22 cellular contexts compared by ENCODE assay signal in the genomic region with DNA sequence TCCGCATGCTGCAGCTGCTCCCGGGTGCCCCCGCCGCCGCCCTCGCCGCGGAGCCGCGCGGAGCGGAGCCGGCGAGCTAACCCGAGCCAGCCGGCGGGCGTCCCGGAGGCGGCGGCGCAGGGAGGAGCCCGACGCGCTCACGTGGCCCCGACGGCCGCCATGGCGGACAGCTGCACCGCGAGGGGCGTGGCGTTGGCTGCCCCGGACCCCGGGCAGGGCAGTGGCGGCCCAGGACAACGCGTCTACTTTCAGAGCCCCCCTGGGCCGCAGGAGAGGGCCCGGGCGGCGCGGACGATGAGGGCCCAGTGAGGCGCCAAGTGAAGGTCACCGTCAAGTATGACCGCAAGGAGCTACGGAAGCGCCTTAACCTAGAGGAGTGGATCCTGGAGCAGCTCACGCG. TPM values are rescaled to one million over a fixed set of nuclear protein-coding genes. Genes with fewer than 3 reads are reported as not detected.
DNase-seq lines count a peak whose midpoint lies in the region; ATAC-seq, FAIRE-seq and TF ChIP-seq lines count a peak whose summit lies in the region.
"Had no signal": no experiment of that assay in that cellular context is flagged by ENCODE, and none has a peak within 500 bp of the region (broad histone marks: within the 10 kb centered on the region; RNA-seq: fewer than 3 reads in every experiment).

No MANE protein-coding gene starts in this region.

- H3K4me3 Mint-ChIP-seq in activated T-cell treated with anti-CD3 and anti-CD28 coated beads, Interleukin-2, amount 50 U/mL, for 72 hours: no peak overlapping the region
- H3K4me3 Mint-ChIP-seq: activated naive CD8-positive, alpha-beta T cell had no signal

- H3K4me3 ChIP-seq in PC-9 (peak overlapping the region; percentile 51; the same call in 1 of the 2 replicates), right cardiac atrium (ENCODE audit: low read length) (peak overlapping the region; percentile 60), pancreas (no peak overlapping the region)
- H3K4me3 ChIP-seq: cardiac muscle cell had no signal

- CTCF ChIA-PET in PC-9 (lab: Charles Lee): no interaction called here

- no peaks in the 10 kb centered on the region for H3K9me3 Mint-ChIP-seq in activated T-cell treated with anti-CD3 and anti-CD28 coated beads, Interleukin-2, amount 50 U/mL, for 72 hours

- H4K20me1 ChIP-seq in PC-9 (ENCODE audit: insufficient read depth): no peaks in the 10 kb centered on the region

- peak overlapping the region; percentile 64 for H3K4me2 ChIP-seq in PC-9

- ATAC-seq in right cardiac atrium (peak; percentile 44 to 52), pancreas (peak in 3 of 4 donors; percentile 27 to 67 (median 56)), GM18868 (IDR thresholded peaks at IDR 0.05; ENCODE audit: unreplicated experiment) (no peak)
- ATAC-seq in activated T-cell treated with anti-CD3 and anti-CD28 coated beads, Interleukin-2, amount 50 U/mL, for 72 hours (replicated peaks in 1 of 2): no peak

- peaks cover 19% of the 10 kb centered on the region for H3K27me3 Mint-ChIP-seq in activated T-cell treated with anti-CD3 and anti-CD28 coated beads, Interleukin-2, amount 50 U/mL, for 72 hours (ENCODE audit: low read depth)

- H3K36me3 Mint-ChIP-seq in activated T-cell treated with anti-CD3 and anti-CD28 coated beads, Interleukin-2, amount 50 U/mL, for 72 hours (ENCODE audit: insufficient read depth in 2 of 2): no peaks in the 10 kb centered on the region
- H3K36me3 Mint-ChIP-seq: activated naive CD8-positive, alpha-beta T cell had no signal

- H3K36me3 ChIP-seq in ES-I3 (ENCODE audit: insufficient read depth, low read length) (no peaks in the 10 kb centered on the region), PC-9 (ENCODE audit: low read depth) (no peaks in the 10 kb centered on the region), pancreas (no peaks in the 10 kb centered on the region)
- H3K36me3 ChIP-seq: cardiac muscle cell had no signal

- peaks cover 38% of the 10 kb centered on the region for H3F3A ChIP-seq in PC-9 (ENCODE audit: insufficient read depth, low read depth)

- H3K9me3 ChIP-seq in ES-I3 (ENCODE audit: control insufficient read depth, insufficient read depth, low read length) (no peaks in the 10 kb centered on the region), PC-9 (ENCODE audit: insufficient read depth, low read depth) (no peaks in the 10 kb centered on the region), right cardiac atrium (ENCODE audit: control insufficient read depth, low read length) (no peaks in the 10 kb centered on the region), pancreas (no peaks in the 10 kb centered on the region)

- TF ChIP-seq CTCF in PC-9 (conservative IDR thresholded peaks at IDR 0.05): no peak
- no peak for TF ChIP-seq CTCF in pancreas (IDR thresholded peaks at IDR 0.05)

- DNase-seq in PC-9: no peak
- DNase-seq in right cardiac atrium: no peak
- DNase-seq in pancreas: no peak
- DNase-seq in activated T-cell treated with anti-CD3 and anti-CD28 coated beads, Interleukin-2, amount 50 U/mL, for 72 hours: no peak
- DNase-seq in HK-2 (ENCODE audit: unreplicated experiment): no peak
- DNase-seq in stimulated activated naive CD4-positive, alpha-beta T cell (lab: John Stamatoyannopoulos, UW): no peak
- DNase-seq: activated CD4-positive, alpha-beta T cell treated with anti-CD3 and anti-CD28 coated beads for 1 hour; activated T-cell treated with anti-CD3 and anti-CD28 coated beads for 4 hours; foreskin melanocyte; Kasumi-1; NCI-H1436; NCI-H446; SIG-M5; stimulated activated CD4-positive, alpha-beta T cell treated with anti-CD3 and anti-CD28 coated beads, Interleukin-12 subunit alpha, Interleukin-12 subunit beta, amount 100 ng/mL, for 4 hours had no signal

- no peaks in the 10 kb centered on the region for H3K9me2 ChIP-seq in PC-9 (ENCODE audit: insufficient read depth)

- no peak overlapping the region for H3K27ac Mint-ChIP-seq in activated T-cell treated with anti-CD3 and anti-CD28 coated beads, Interleukin-2, amount 50 U/mL, for 72 hours
- H3K27ac Mint-ChIP-seq: activated naive CD8-positive, alpha-beta T cell had no signal

- intact Hi-C loops in PC-9 (cut with micrococcal nuclease; ENCODE audit: unreplicated experiment): no loop called here
- intact Hi-C loops in right cardiac atrium (cut with DNase I): no loop called here
- intact Hi-C loops in pancreas (cut with DNase I): no loop called here

- peaks cover 9% of the 10 kb centered on the region; the same call in 1 of the 2 replicates for H3K4me1 ChIP-seq in ES-I3 (ENCODE audit: insufficient read depth, low read length)
- peaks cover 47% of the 10 kb centered on the region for H3K4me1 ChIP-seq in PC-9 (replicated peaks; ENCODE audit: insufficient read depth)
- no peaks in the 10 kb centered on the region for H3K4me1 ChIP-seq in right cardiac atrium (ENCODE audit: control insufficient read depth, insufficient read depth, low read length)
- H3K4me1 ChIP-seq in pancreas: peaks cover 0 to 5% (median 0%) of the 10 kb centered on the region in 3 donors

- no peak for FAIRE-seq in pancreas (lab: Jason Lieb, UNC)
- FAIRE-seq: GM18507, GM19239, keratinocyte had no signal

- peak overlapping the region; percentile 19; the same call in 1 of the 2 replicates for H3K27ac ChIP-seq in PC-9
- no peak overlapping the region for H3K27ac ChIP-seq in right cardiac atrium (ENCODE audit: low read length)
- H3K27ac ChIP-seq in pancreas: no peak overlapping the region
- H3K27ac ChIP-seq: cardiac muscle cell, HL-60 had no signal

- H3K27me3 ChIP-seq in PC-9 (ENCODE audit: insufficient read depth, low read depth) (no peaks in the 10 kb centered on the region), right cardiac atrium (ENCODE audit: control insufficient read depth, insufficient read depth) (no peaks in the 10 kb centered on the region), pancreas (no peaks in the 10 kb centered on the region)
- H3K27me3 ChIP-seq: cardiac muscle cell had no signal

- H3K79me2 ChIP-seq in PC-9 (ENCODE audit: low read depth): no peaks in the 10 kb centered on the region

- H2AFZ ChIP-seq in PC-9: no peak overlapping the region

- H3K4me1 Mint-ChIP-seq in activated T-cell treated with anti-CD3 and anti-CD28 coated beads, Interleukin-2, amount 50 U/mL, for 72 hours (ENCODE audit: low read depth): peaks cover 24% of the 10 kb centered on the region

- no TSS peak for BruUV-seq in PC-9 (replicated peaks; lab: Mats Ljungman, UMichigan)

- POLR2A ChIA-PET in PC-9 (lab: Charles Lee; ENCODE audit: unreplicated experiment): no interaction called here

- H3K9ac ChIP-seq in ES-I3 (ENCODE audit: low read depth, low read length): peak overlapping the region; percentile 44

- 20% methylated on average over 52 of the region's 52 CpGs for WGBS in right cardiac atrium
- 20 to 23% methylated on average over 49 to 52 of the region's 52 CpGs for WGBS in pancreas, 2 donors

RNA-seq across cellular contexts. Expression of a gene that starts 30.0 kb away (rescaled TPM):
- total RNA-seq in PC-9 (2021) (21.8 and 24.8 TPM in 2 replicates), right cardiac atrium (10 to 100 TPM in 2 of 4 donors, 1 to 10 TPM in 2; 8.2 to 12.6 (median 10.3) TPM), pancreas (10 to 100 TPM in 4 of 6 donors, 1 to 10 TPM in 2; 8.4 to 12.4 (median 11.9) TPM)
- polyA plus RNA-seq in right cardiac atrium (4.9 TPM), pancreas (1 to 10 TPM; 5.2 to 5.3 TPM)
- total RNA-seq in activated T-cell treated with anti-CD3 and anti-CD28 coated beads, Interleukin-2, amount 50 U/mL, for 72 hours: 1 to 10 TPM; 5.1 to 7.0 TPM

RNA-seq across cellular contexts. Expression of a gene that starts 56.2 kb away (rescaled TPM):
- 11.7 and 13.6 TPM in 2 replicates for total RNA-seq in PC-9 (2021)
- total RNA-seq in right cardiac atrium: 10 to 100 TPM; 11.8 to 19.0 (median 14.3) TPM
- polyA plus RNA-seq in right cardiac atrium: 19.1 TPM
- total RNA-seq in pancreas: 1 to 10 TPM; 4.2 to 9.1 (median 5.2) TPM
- 1 to 10 TPM; 6.0 to 8.2 TPM for polyA plus RNA-seq in pancreas
- 10 to 100 TPM; 10.4 to 12.4 TPM for total RNA-seq in activated T-cell treated with anti-CD3 and anti-CD28 coated beads, Interleukin-2, amount 50 U/mL, for 72 hours

Comparison
In these comparisons a context has a peak if more than half of its experiments do, and no peak if none do; other contexts are left out.
1. H3K4me3 ChIP-seq: peak in PC-9 (single experiment) and right cardiac atrium (single experiment); none in pancreas (0 of 4).
2. ATAC-seq: peak in right cardiac atrium (2 of 2) and pancreas (3 of 4); none in activated T-cell treated with anti-CD3 and anti-CD28 coated beads, Interleukin-2, amount 50 U/mL, for 72 hours (0 of 2) and GM18868 (single experiment).